ENCODE assay signal across 8 cellular contexts in genomic region chr2:55282110-55282917, GRCh38. TPM values are rescaled to one million over a fixed set of nuclear protein-coding genes. Genes with fewer than 3 reads are reported as not detected.
DNase-seq lines count a peak whose midpoint lies in the region; ATAC-seq, FAIRE-seq and TF ChIP-seq lines count a peak whose summit lies in the region.

No MANE protein-coding gene starts in this region.

- BruUV-seq in endothelial cell of umbilical vein (replicated peaks; lab: Mats Ljungman, UMichigan): TSS peak; percentile 69

- H3K4me3 ChIP-seq in endothelial cell of umbilical vein (replicated peaks in 1 of 3; ENCODE audit: insufficient read depth in 1 of 3, low read depth in 1 of 3, low read length in 3 of 3) (peak overlapping the region; percentile 52 to 89 (median 77)), mononuclear cell (ENCODE audit: low read length) (peak overlapping the region; percentile 87)

- peak overlapping the region; percentile 78 for H3K27ac ChIP-seq in CD4-positive, alpha-beta T cell (ENCODE audit: low read depth, low read length)
- peak overlapping the region; percentile 49 for H3K27ac ChIP-seq in endothelial cell of umbilical vein (ENCODE audit: insufficient read depth, low read depth, low read length)

- CTCF ChIA-PET in CD4-positive, alpha-beta T cell (lab: Charles Lee): no interaction called here
- CTCF ChIA-PET in endothelial cell of umbilical vein (lab: Charles Lee): interaction anchor here (0.8 to 1.0 kb wide), 2 partner anchors 11 to 28 kb away, joined by 3 read pairs; no protein-coding TSS in a partner anchor

- TF ChIP-seq POLR2A in endothelial cell of umbilical vein (IDR thresholded peaks at IDR 0.05; ENCODE audit: low read depth, low read length): peak; percentile 98

- no peaks in the 10 kb centered on the region for H3K36me3 Mint-ChIP-seq in CD4-positive, alpha-beta T cell (ENCODE audit: low read depth)

- H3K27me3 Mint-ChIP-seq in CD4-positive, alpha-beta T cell: no peaks in the 10 kb centered on the region

- H3K79me2 ChIP-seq in endothelial cell of umbilical vein (ENCODE audit: control insufficient read depth, insufficient read depth, low read length): no peaks in the 10 kb centered on the region

- H3K9me1 ChIP-seq in endothelial cell of umbilical vein (replicated peaks; ENCODE audit: control insufficient read depth, extremely low read depth, insufficient read depth, low read length): no peaks in the 10 kb centered on the region

- POLR2A ChIA-PET in CD4-positive, alpha-beta T cell (lab: Charles Lee): interaction anchor here (0.8 to 1.7 kb wide), 8 partner anchors 10 to 237 kb away, joined by 3 to 7 read pairs (median 4); partner anchors contain the start of genes CFAP36, CLHC1, MTIF2 and RPS27A
- POLR2A ChIA-PET in endothelial cell of umbilical vein (lab: Charles Lee): interaction anchor here (0.6 to 1.1 kb wide), 2 partner anchors 14 to 217 kb away, joined by 3 to 4 read pairs; no protein-coding TSS in a partner anchor

- H3K4me3 Mint-ChIP-seq in CD4-positive, alpha-beta T cell: peak overlapping the region; percentile 96

- H3K27ac Mint-ChIP-seq in CD4-positive, alpha-beta T cell: peak overlapping the region; percentile 97

- H3K27me3 ChIP-seq in CD4-positive, alpha-beta T cell (ENCODE audit: control insufficient read depth, insufficient read depth, low read length): no peaks in the 10 kb centered on the region
- H3K27me3 ChIP-seq in endothelial cell of umbilical vein (ENCODE audit: control insufficient read depth in 2 of 2, insufficient read depth in 2 of 2, low read length in 2 of 2): no peaks in the 10 kb centered on the region
- H3K27me3 ChIP-seq in mononuclear cell (ENCODE audit: insufficient read depth, low read length): no peaks in the 10 kb centered on the region

- dilution Hi-C loops in endothelial cell of umbilical vein (cut with MboI; ENCODE audit: extremely low pct_ligation_motif_present, low sequenced_read_pairs): no loop called here

- no peaks in the 10 kb centered on the region for H3K9me3 ChIP-seq in CD4-positive, alpha-beta T cell (ENCODE audit: control insufficient read depth, low read length)
- H3K9me3 ChIP-seq in endothelial cell of umbilical vein (replicated peaks; ENCODE audit: control insufficient read depth, insufficient read depth, low read length) (no peaks in the 10 kb centered on the region), mononuclear cell (ENCODE audit: low read depth, low read length) (no peaks in the 10 kb centered on the region)

- peak overlapping the region; percentile 89 for H3K9ac ChIP-seq in endothelial cell of umbilical vein (replicated peaks; ENCODE audit: extremely low read depth, insufficient read depth, low read length)

- peak; percentile 77 to 88 (median 86) for DNase-seq in CD4-positive, alpha-beta T cell
- DNase-seq in NOMO-1 (lab: John Stamatoyannopoulos, UW; ENCODE audit: unreplicated experiment in 2 of 2): peak; percentile 83 to 87
- peak; percentile 74 for DNase-seq in activated CD8-positive, alpha-beta memory T cell treated with anti-CD3 and anti-CD28 coated beads, Interleukin-2, amount 50 U/mL, for 24 hours (ENCODE audit: extremely low read depth)
- DNase-seq in endothelial cell of umbilical vein (ENCODE audit: low read depth, low spot score): peak; percentile 92
- DNase-seq in stimulated activated CD8-positive, alpha-beta memory T cell treated with anti-CD3 and anti-CD28 coated beads, Interleukin-2, amount 100 ng/mL, for 48 hours (ENCODE audit: low read depth in 2 of 2): peak; percentile 80 to 83

- no peaks in the 10 kb centered on the region for H3K9me3 Mint-ChIP-seq in CD4-positive, alpha-beta T cell

- H3K4me1 ChIP-seq in endothelial cell of umbilical vein (ENCODE audit: control insufficient read depth, extremely low read depth, insufficient read depth, low read length) (no peaks in the 10 kb centered on the region), mononuclear cell (ENCODE audit: insufficient read depth, low read length) (peaks cover 16% of the 10 kb centered on the region)

- peak; percentile 83 for FAIRE-seq in endothelial cell of umbilical vein (lab: Jason Lieb, UNC)

- no peaks in the 10 kb centered on the region for H4K20me1 ChIP-seq in endothelial cell of umbilical vein (replicated peaks; ENCODE audit: control insufficient read depth, extremely low read depth, insufficient read depth, low read length)

- ATAC-seq in CD4-positive, alpha-beta T cell (ENCODE audit: poor library complexity): peak; percentile 98
- ATAC-seq in GM19452 (IDR thresholded peaks at IDR 0.05; ENCODE audit: unreplicated experiment) (peak; percentile 99), HG03575 (IDR thresholded peaks at IDR 0.05; ENCODE audit: extremely low read depth, insufficient number of reproducible peaks, low FRiP score, unreplicated experiment) (peak; percentile 74)

- intact Hi-C loops in CD4-positive, alpha-beta T cell (cut with DNase I, micrococcal nuclease): loop anchor here in 1 of 2 experiments (2.0 to 5.0 kb wide), 5 partner anchors 14 to 235 kb away; partner anchors contain the start of genes CFAP36 and MTIF2
- intact Hi-C loops in endothelial cell of umbilical vein (cut with micrococcal nuclease): loop anchor here (1.0 kb wide), 2 partner anchors 13 to 138 kb away; partner anchors contain the start of gene MTIF2

- H3K4me2 ChIP-seq in endothelial cell of umbilical vein (ENCODE audit: insufficient read depth, low read length): peak overlapping the region; percentile 94

- no peak for TF ChIP-seq CTCF in CD4-positive, alpha-beta T cell (IDR thresholded peaks at IDR 0.05)
- no peak for TF ChIP-seq CTCF in endothelial cell of umbilical vein (IDR thresholded peaks at IDR 0.05; ENCODE audit: extremely low read depth in 1 of 2, insufficient read depth in 1 of 2, low read depth in 1 of 2, low read length in 2 of 2)

- H3K4me1 Mint-ChIP-seq in CD4-positive, alpha-beta T cell (ENCODE audit: low read depth): peaks cover 31% of the 10 kb centered on the region

- peak overlapping the region; percentile 89 for H2AFZ ChIP-seq in endothelial cell of umbilical vein (ENCODE audit: low read depth, low read length)

- H3K36me3 ChIP-seq in endothelial cell of umbilical vein (ENCODE audit: control insufficient read depth in 2 of 2, extremely low read depth in 1 of 2, insufficient read depth in 2 of 2, low read length in 2 of 2): no peaks in the 10 kb centered on the region

TF ChIP-seq in endothelial cell of umbilical vein, 7 proteins besides CTCF, POLR2A, EP300 and RAD21:
- TF ChIP-seq POLR2AphosphoS5 (IDR thresholded peaks at IDR 0.05; ENCODE audit: insufficient read depth, low read depth, low read length) (peak; percentile 98), JUN (IDR thresholded peaks at IDR 0.05; ENCODE audit: borderline replicate concordance, insufficient read depth, insufficient read length, low read depth) (no peak)

RNA-seq across cellular contexts. Expression of gene MTIF2, which starts 13.3 kb away (rescaled TPM):
- total RNA-seq in CD4-positive, alpha-beta T cell: 10 to 100 TPM; 13.0 to 15.6 TPM
- total RNA-seq in endothelial cell of umbilical vein: 26.8 and 26.9 TPM in 2 replicates
- polyA plus RNA-seq in endothelial cell of umbilical vein: 7.0 and 9.3 TPM in 2 replicates
- 10.7 and 11.4 TPM in 2 replicates for polyA plus RNA-seq in endothelial cell of umbilical vein (2011; cell fraction: cytosol; rRNA removed)
- polyA plus RNA-seq in endothelial cell of umbilical vein (2011; cell fraction: nucleus; rRNA removed): 21.6 and 26.1 TPM in 2 replicates
- 20.6 and 28.1 TPM in 2 replicates for polyA plus RNA-seq in endothelial cell of umbilical vein (2012)
- 15.1 and 21.1 TPM in 2 replicates for polyA minus RNA-seq in endothelial cell of umbilical vein
- 27.7 TPM for polyA minus RNA-seq in endothelial cell of umbilical vein (2011; cell fraction: cytosol; rRNA and poly(A)+ RNA removed)
- 20.2 and 23.3 TPM in 2 replicates for polyA minus RNA-seq in endothelial cell of umbilical vein (2011; cell fraction: nucleus; rRNA and poly(A)+ RNA removed)
- 16.6 TPM for total RNA-seq in mononuclear cell

RNA-seq across cellular contexts. Expression of gene RPS27A, which starts 49.8 kb away (rescaled TPM):
- 1,000 to 10,000 TPM; 2,201 to 2,315 TPM for total RNA-seq in CD4-positive, alpha-beta T cell
- total RNA-seq in endothelial cell of umbilical vein (926 and 939 TPM in 2 replicates), mononuclear cell (1,968 TPM)
- polyA plus RNA-seq in endothelial cell of umbilical vein: 795 and 1,136 TPM in 2 replicates
- 2,131 and 2,137 TPM in 2 replicates for polyA plus RNA-seq in endothelial cell of umbilical vein (2011; cell fraction: cytosol; rRNA removed)
- 524 and 724 TPM in 2 replicates for polyA plus RNA-seq in endothelial cell of umbilical vein (2011; cell fraction: nucleus; rRNA removed)
- 1,840 and 2,931 TPM in 2 replicates for polyA plus RNA-seq in endothelial cell of umbilical vein (2012)
- polyA minus RNA-seq in endothelial cell of umbilical vein: 213 and 228 TPM in 2 replicates
- 592 TPM for polyA minus RNA-seq in endothelial cell of umbilical vein (2011; cell fraction: cytosol; rRNA and poly(A)+ RNA removed)
- 74.4 and 91.5 TPM in 2 replicates for polyA minus RNA-seq in endothelial cell of umbilical vein (2011; cell fraction: nucleus; rRNA and poly(A)+ RNA removed)

RNA-seq across cellular contexts. Expression of gene CLHC1, which starts 50.2 kb away (rescaled TPM):
- total RNA-seq in CD4-positive, alpha-beta T cell: 1 to 10 TPM; 4.4 TPM
- total RNA-seq in endothelial cell of umbilical vein (10.2 and 12.3 TPM in 2 replicates), mononuclear cell (4.9 TPM)
- polyA plus RNA-seq in endothelial cell of umbilical vein: 2.0 and 2.4 TPM in 2 replicates
- 2.2 and 2.9 TPM in 2 replicates for polyA plus RNA-seq in endothelial cell of umbilical vein (2011; cell fraction: cytosol; rRNA removed)
- 15.3 and 19.8 TPM in 2 replicates for polyA plus RNA-seq in endothelial cell of umbilical vein (2011; cell fraction: nucleus; rRNA removed)
- 4.4 and 7.1 TPM in 2 replicates for polyA plus RNA-seq in endothelial cell of umbilical vein (2012)
- polyA minus RNA-seq in endothelial cell of umbilical vein: 3.6 and 5.6 TPM in 2 replicates
- 5.8 TPM for polyA minus RNA-seq in endothelial cell of umbilical vein (2011; cell fraction: cytosol; rRNA and poly(A)+ RNA removed)
- 11.2 and 17.6 TPM in 2 replicates for polyA minus RNA-seq in endothelial cell of umbilical vein (2011; cell fraction: nucleus; rRNA and poly(A)+ RNA removed)

Comparison
In these comparisons a context has a peak if more than half of its experiments do, and no peak if none do; other contexts are left out.
1. Peak in every context shown above with its lines: DNase-seq, ATAC-seq, H3K4me3 ChIP-seq and H3K27ac ChIP-seq.